ENCODE assay signal across 19 cellular contexts in genomic region chr14:48325486-48325885, GRCh38.
A peak's percentile ranks its signal among the peaks of the same experiment; 100 is the strongest.
DNase-seq lines count a peak whose midpoint lies in the region; ATAC-seq, FAIRE-seq and TF ChIP-seq lines count a peak whose summit lies in the region.
"Had no signal": no experiment of that assay in that cellular context is flagged by ENCODE, and none has a peak within 500 bp of the region (broad histone marks: within the 10 kb centered on the region; RNA-seq: fewer than 3 reads in every experiment).

No MANE protein-coding gene starts in this region.

- H3K4me3 ChIP-seq in breast epithelium (no peak overlapping the region), RWPE2 (ENCODE audit: severe bottlenecking) (no peak overlapping the region), smooth muscle cell (no peak overlapping the region), suprapubic skin (no peak overlapping the region)
- H3K4me3 ChIP-seq: K562, SJSA1 had no signal

- no peaks in the 10 kb centered on the region for H4K20me1 ChIP-seq in smooth muscle cell (ENCODE audit: low read depth)

- intact Hi-C loops in MCF 10A (cut with micrococcal nuclease) (no loop called here), breast epithelium (cut with DNase I; ENCODE audit: low total_unique reads) (no loop called here)

- no peaks in the 10 kb centered on the region for H3K79me2 ChIP-seq in smooth muscle cell (ENCODE audit: low read depth)

- H3K27me3 ChIP-seq in breast epithelium: no peaks in the 10 kb centered on the region
- no peaks in the 10 kb centered on the region for H3K27me3 ChIP-seq in RWPE2 (ENCODE audit: insufficient read depth, poor library complexity, severe bottlenecking)
- H3K27me3 ChIP-seq in smooth muscle cell (ENCODE audit: low read depth): no peaks in the 10 kb centered on the region
- H3K27me3 ChIP-seq in suprapubic skin: no peaks in the 10 kb centered on the region
- H3K27me3 ChIP-seq: SJSA1 had no signal

- CTCF ChIA-PET in MCF 10A (lab: Yijun Ruan, JAX): interaction anchor here (0.7 kb wide), 1 partner anchor 461 kb away, joined by 3 read pairs; no protein-coding TSS in a partner anchor

- no peaks in the 10 kb centered on the region for H3F3A ChIP-seq in smooth muscle cell (ENCODE audit: low read depth)

- no TSS peak for BruUV-seq in MCF 10A (replicated peaks; lab: Mats Ljungman, UMichigan)

- H3K4me3 Mint-ChIP-seq in MCF 10A (ENCODE audit: unreplicated experiment): no peak overlapping the region
- H3K4me3 Mint-ChIP-seq: CD14-positive monocyte, H9 had no signal

- H3K27me3 Mint-ChIP-seq in MCF 10A (ENCODE audit: insufficient read depth, unreplicated experiment): no peaks in the 10 kb centered on the region

- H3K9me3 ChIP-seq in breast epithelium: no peaks in the 10 kb centered on the region
- no peaks in the 10 kb centered on the region for H3K9me3 ChIP-seq in RWPE2 (ENCODE audit: severe bottlenecking)
- no peaks in the 10 kb centered on the region for H3K9me3 ChIP-seq in smooth muscle cell (replicated peaks; ENCODE audit: low read depth)
- H3K9me3 ChIP-seq in suprapubic skin: no peaks in the 10 kb centered on the region
- H3K9me3 ChIP-seq: SJSA1 had no signal

- H3K27ac Mint-ChIP-seq in MCF 10A (ENCODE audit: low read depth, unreplicated experiment): no peak overlapping the region
- H3K27ac Mint-ChIP-seq: CD14-positive monocyte, H9 had no signal

- ATAC-seq in RWPE2 (ENCODE audit: low read depth): peak; percentile 92
- ATAC-seq: K562 had no signal

- TF ChIP-seq CTCF in MCF 10A (IDR thresholded peaks at IDR 0.05; ENCODE audit: unreplicated experiment) (no peak), breast epithelium (IDR thresholded peaks at IDR 0.05) (no peak), RWPE2 (IDR thresholded peaks at IDR 0.05; ENCODE audit: poor library complexity, severe bottlenecking) (no peak), smooth muscle cell (IDR thresholded peaks at IDR 0.05; ENCODE audit: borderline replicate concordance, insufficient read depth, poor library complexity, severe bottlenecking) (no peak), suprapubic skin (IDR thresholded peaks at IDR 0.05) (no peak)

- no peak for TF ChIP-seq EP300 in suprapubic skin (IDR thresholded peaks at IDR 0.05)

- no peaks in the 10 kb centered on the region for H3K4me1 ChIP-seq in breast epithelium
- H3K4me1 ChIP-seq in RWPE2 (ENCODE audit: insufficient read depth, poor library complexity, severe bottlenecking): peaks cover 16% of the 10 kb centered on the region
- H3K4me1 ChIP-seq in smooth muscle cell (ENCODE audit: low read depth): no peaks in the 10 kb centered on the region
- no peaks in the 10 kb centered on the region for H3K4me1 ChIP-seq in suprapubic skin
- H3K4me1 ChIP-seq: SJSA1 had no signal

- DNase-seq in MCF 10A (ENCODE audit: unreplicated experiment) (peak; percentile 6), breast epithelium (ENCODE audit: low spot score in 2 of 2) (no peak), RWPE2 (ENCODE audit: low spot score) (no peak), foreskin melanocyte (peak; percentile 8), smooth muscle cell (lab: John Stamatoyannopoulos, UW; ENCODE audit: unreplicated experiment) (no peak), urothelium cell line (ENCODE audit: low spot score) (no peak), SIG-M5 treated with dmso at 0.1 percent for 504 hours (lab: John Stamatoyannopoulos, UW; ENCODE audit: unreplicated experiment) (no peak), suprapubic skin (ENCODE audit: low spot score in 2 of 2) (no peak)
- DNase-seq: COR-L47, GDM1, H9, NCI-H1105 treated with DMSO at 0.1 percent for 48 hours, NCI-H1694, NCI-H2081 treated with DMSO at 0.1 percent for 48 hours had no signal

- H3K4me1 Mint-ChIP-seq in MCF 10A (ENCODE audit: insufficient read depth, unreplicated experiment): peaks cover 16% of the 10 kb centered on the region
- H3K4me1 Mint-ChIP-seq: CD14-positive monocyte, H9 had no signal

- H3K27ac ChIP-seq in breast epithelium (no peak overlapping the region), RWPE2 (ENCODE audit: poor library complexity, severe bottlenecking) (no peak overlapping the region), smooth muscle cell (ENCODE audit: low read depth) (peak overlapping the region; percentile 6), suprapubic skin (no peak overlapping the region)
- H3K27ac ChIP-seq: 22Rv1, HL-60, SJSA1 had no signal

- H3K36me3 ChIP-seq in breast epithelium (no peaks in the 10 kb centered on the region), RWPE2 (ENCODE audit: low read depth) (no peaks in the 10 kb centered on the region), smooth muscle cell (ENCODE audit: low read depth) (no peaks in the 10 kb centered on the region), suprapubic skin (no peaks in the 10 kb centered on the region)
- H3K36me3 ChIP-seq: SJSA1 had no signal

- no peak for TF ChIP-seq POLR2A in breast epithelium (IDR thresholded peaks at IDR 0.05)
- no peak for TF ChIP-seq POLR2A in suprapubic skin (IDR thresholded peaks at IDR 0.05)

- 64% methylated on average over 1 of the region's 1 CpG for WGBS in smooth muscle cell (ENCODE audit: low lambda C conversion rate)
- 74% methylated on average over 1 of the region's 1 CpG for WGBS in suprapubic skin

- H3K4me2 ChIP-seq in smooth muscle cell: peak overlapping the region; percentile 59

- no peaks in the 10 kb centered on the region for H3K9me3 Mint-ChIP-seq in MCF 10A (ENCODE audit: unreplicated experiment)
- H3K9me3 Mint-ChIP-seq: H9 had no signal

- no peaks in the 10 kb centered on the region for H3K36me3 Mint-ChIP-seq in MCF 10A (ENCODE audit: insufficient read depth, unreplicated experiment)
- H3K36me3 Mint-ChIP-seq: CD14-positive monocyte had no signal

- no peak for FAIRE-seq in urothelium cell line (lab: Jason Lieb, UNC)
- FAIRE-seq: K562 had no signal

- POLR2A ChIA-PET in MCF 10A (lab: Yijun Ruan, JAX): no interaction called here

- H2AFZ ChIP-seq in smooth muscle cell (ENCODE audit: low read depth): no peak overlapping the region

- H3K9ac ChIP-seq in smooth muscle cell (ENCODE audit: low read depth): no peak overlapping the region

Comparison
In these comparisons a context has a peak if more than half of its experiments do, and no peak if none do; other contexts are left out.
1. DNase-seq: peak in MCF 10A (single experiment) and foreskin melanocyte (single experiment); none in breast epithelium (0 of 2), RWPE2 (single experiment), smooth muscle cell (single experiment), urothelium cell line (single experiment), SIG-M5 treated with dmso at 0.1 percent for 504 hours (single experiment) and suprapubic skin (0 of 2).